Comparison of ENCODE assay signal across 8 cellular contexts in genomic region chr1:39268112-39268581, GRCh38.
A peak's percentile ranks its signal among the peaks of the same experiment; 100 is the strongest.
DNase-seq lines count a peak whose midpoint lies in the region; ATAC-seq, FAIRE-seq and TF ChIP-seq lines count a peak whose summit lies in the region.

No MANE protein-coding gene starts in this region.

- no peaks in the 10 kb centered on the region for H4K20me1 ChIP-seq in keratinocyte (ENCODE audit: control insufficient read depth, extremely low read depth, insufficient read depth, low read length)

- DNase-seq in AG09309 (ENCODE audit: low read depth) (peak; percentile 67), GM18507 (ENCODE audit: extremely low spot score, insufficient read length, low read depth) (no peak), NCI-H748 treated with DMSO at 0.1 percent for 48 hours (lab: John Stamatoyannopoulos, UW) (peak; percentile 100), keratinocyte (ENCODE audit: low read depth, low spot score) (no peak), spleen (no peak)
- no peak for DNase-seq in central memory CD8-positive, alpha-beta T cell (ENCODE audit: low spot score in 2 of 2)

- peak overlapping the region; percentile 17 for H2AFZ ChIP-seq in keratinocyte (ENCODE audit: control insufficient read depth, low read length)

- dilution Hi-C loops in keratinocyte (cut with MboI; ENCODE audit: extremely low pct_ligation_motif_present, low sequenced_read_pairs), result no loop called here

- intact Hi-C loops in spleen (cut with DNase I; ENCODE audit: low total_unique reads), result no loop called here

- H3K9me1 ChIP-seq in keratinocyte (ENCODE audit: control insufficient read depth, extremely low read depth, insufficient read depth, low read length), result peaks cover 5% of the 10 kb centered on the region

- H3K27ac Mint-ChIP-seq in central memory CD8-positive, alpha-beta T cell (ENCODE audit: low read depth), result peak overlapping the region; percentile 49

- H3K4me1 Mint-ChIP-seq in central memory CD8-positive, alpha-beta T cell, result peaks cover 81% of the 10 kb centered on the region

- peaks cover 40% of the 10 kb centered on the region for H3K4me1 ChIP-seq in keratinocyte (ENCODE audit: control insufficient read depth, extremely low read depth, insufficient read depth, low read length)
- peaks cover 42 to 88% (median 67%) of the 10 kb centered on the region in 6 donors for H3K4me1 ChIP-seq in spleen

- peaks cover 89% of the 10 kb centered on the region for H3K79me2 ChIP-seq in keratinocyte (ENCODE audit: control insufficient read depth, insufficient read depth, low read length)

- no peaks in the 10 kb centered on the region for H3K9me3 ChIP-seq in keratinocyte (ENCODE audit: control insufficient read depth, low read depth, low read length)
- no peaks in the 10 kb centered on the region for H3K9me3 ChIP-seq in spleen

- H3K36me3 ChIP-seq in keratinocyte (ENCODE audit: control insufficient read depth in 2 of 2, extremely low read depth in 1 of 2, insufficient read depth in 2 of 2, low read length in 2 of 2) (peaks cover 8 to 13% of the 10 kb centered on the region in 2 experiments), spleen (peaks cover 0 to 16% (median 0%) of the 10 kb centered on the region in 6 donors)

- H3K27ac ChIP-seq in keratinocyte (ENCODE audit: control insufficient read depth, insufficient read depth, low read length) (peak overlapping the region; percentile 82), spleen (peak overlapping the region in 7 of 8 donors; percentile 37 to 80 (median 73))

- H3K27me3 ChIP-seq in keratinocyte (ENCODE audit: control insufficient read depth, extremely low read depth, insufficient read depth, low read length), result no peaks in the 10 kb centered on the region
- no peaks in the 10 kb centered on the region for H3K27me3 ChIP-seq in spleen (replicated peaks in 1 of 7)

- ATAC-seq in central memory CD8-positive, alpha-beta T cell (replicated peaks; ENCODE audit: extremely low read depth, poor library complexity, severe bottlenecking), result peak; percentile 48
- no peak for ATAC-seq in HG03571 (IDR thresholded peaks at IDR 0.05; ENCODE audit: unreplicated experiment)
- ATAC-seq in HG03378 (IDR thresholded peaks at IDR 0.05; ENCODE audit: unreplicated experiment), result no peak

- H3K4me2 ChIP-seq in keratinocyte (ENCODE audit: control insufficient read depth, extremely low read depth, insufficient read depth, low read depth, low read length), result peak overlapping the region; percentile 95

- TF ChIP-seq POLR2A in spleen (IDR thresholded peaks at IDR 0.05), result no peak

- H3K36me3 Mint-ChIP-seq in central memory CD8-positive, alpha-beta T cell (ENCODE audit: insufficient read depth), result peaks cover 14% of the 10 kb centered on the region

- H3K9ac ChIP-seq in keratinocyte (ENCODE audit: control insufficient read depth, extremely low read depth, insufficient read depth, low read length), result peak overlapping the region; percentile 75

- peak overlapping the region; percentile 48 for H3K4me3 ChIP-seq in AG09309 (ENCODE audit: control insufficient read depth, low read depth, low read length)
- H3K4me3 ChIP-seq in keratinocyte (ENCODE audit: control insufficient read depth in 2 of 3, extremely low read depth in 1 of 3, insufficient read depth in 2 of 3, low read depth in 1 of 3, low read length in 3 of 3), result peak overlapping the region in 2 of 3 experiments; percentile 63 to 67
- H3K4me3 ChIP-seq in spleen, result peak overlapping the region in 4 of 8 donors; percentile 2 to 47 (median 14)

- no peak for TF ChIP-seq CTCF in AG09309 (IDR thresholded peaks at IDR 0.05; ENCODE audit: control insufficient read depth, insufficient read depth, low read depth, low read length, missing control alignments)
- TF ChIP-seq CTCF in keratinocyte (optimal IDR thresholded peaks at IDR 0.05 in 1 of 3, IDR thresholded peaks at IDR 0.05 in 1 of 3, conservative IDR thresholded peaks at IDR 0.05 in 1 of 3; ENCODE audit: extremely low read depth in 1 of 3, insufficient read depth in 2 of 3, low read length in 3 of 3), result no peak
- no peak for TF ChIP-seq CTCF in spleen (IDR thresholded peaks at IDR 0.05 in 8 of 11, conservative IDR thresholded peaks at IDR 0.05 in 3 of 11)

- peak overlapping the region; percentile 53 for H3K4me3 Mint-ChIP-seq in central memory CD8-positive, alpha-beta T cell

- H3K27me3 Mint-ChIP-seq in central memory CD8-positive, alpha-beta T cell, result no peaks in the 10 kb centered on the region

- FAIRE-seq in GM18507 (lab: Jason Lieb, UNC) (peak; percentile 85), keratinocyte (lab: Jason Lieb, UNC) (peak; percentile 78)

- 21 to 38% (median 22%) methylated on average over 8 of the region's 8 CpGs for WGBS in spleen, 5 donors

- no peaks in the 10 kb centered on the region for H3K9me3 Mint-ChIP-seq in central memory CD8-positive, alpha-beta T cell

Comparison
In these comparisons a context has a peak if more than half of its experiments do, and no peak if none do; other contexts are left out.
1. DNase-seq: peak in AG09309 (single experiment) and NCI-H748 treated with DMSO at 0.1 percent for 48 hours (single experiment); none in GM18507 (single experiment), central memory CD8-positive, alpha-beta T cell (0 of 2), keratinocyte (single experiment) and spleen (single experiment).